37 cellular contexts compared by ENCODE assay signal in the genomic region with DNA sequence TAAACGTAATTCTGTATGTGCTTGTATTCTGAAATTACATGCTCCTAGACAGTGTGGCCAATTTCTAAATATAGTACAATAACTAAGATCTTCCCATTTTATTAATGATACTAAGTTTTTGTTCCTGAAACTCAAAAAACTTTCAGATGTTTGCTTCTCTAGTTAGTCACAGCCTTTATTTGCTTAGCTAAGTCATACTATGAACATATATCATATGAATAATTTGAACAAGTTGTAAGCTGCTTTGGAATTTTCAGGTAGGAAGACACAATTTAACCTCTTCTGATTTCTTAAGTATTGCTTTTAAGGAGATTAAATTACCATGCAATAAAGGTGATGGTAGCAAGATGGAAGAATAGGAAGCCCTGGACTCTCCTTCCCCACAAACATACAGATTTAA.
"Had no signal": no experiment of that assay in that cellular context is flagged by ENCODE, and none has a peak within 500 bp of the region (broad histone marks: within the 10 kb centered on the region; RNA-seq: fewer than 3 reads in every experiment).

No MANE protein-coding gene starts in this region.

- H3K27ac Mint-ChIP-seq: activated B cell treated with CpG ODN at 0.5 μM for 24 hours; activated CD4-positive, alpha-beta memory T cell treated with anti-CD3 and anti-CD28 coated beads for 36 hours; activated CD4-positive, alpha-beta T cell treated with anti-CD3 and anti-CD28 coated beads, Interleukin-2, amount 10 ng/mL, durations not matched to agents 24 days and 14 days; activated CD8-positive, alpha-beta T cell treated with anti-CD3 and anti-CD28 coated beads for 36 hours; activated naive CD4-positive, alpha-beta T cell treated with anti-CD3 and anti-CD28 coated beads, Interleukin-2, amount 10 ng/mL, durations not matched to agents 7 days and 5 days; activated naive CD4-positive, alpha-beta T cell treated with anti-CD3 and anti-CD28 coated beads, Interleukin-2, amount 50 U/mL, for 72 hours; activated naive CD8-positive, alpha-beta T cell treated with anti-CD3 and anti-CD28 coated beads for 36 hours; activated T-cell treated with anti-CD3 and anti-CD28 coated beads, Interleukin-2, amount 50 U/mL, for 72 hours; activated T-helper 1 cell treated with anti-CD3 and anti-CD28 coated beads, Interleukin-12 subunit alpha, Interleukin-12 subunit beta, Interleukin-2, Interleukin-4 antibody, amounts not matched to agents 30 ng/mL and 10 ng/mL and 1 ng/mL, durations not matched to agents 14 hours and 24 hours and 36 hours; activated T-helper 17 cell treated with anti-CD3 and anti-CD28 coated beads, Interleukin-2, amount 50 U/mL, for 72 hours; T-helper 1 cell treated with Interleukin-12 subunit alpha and Interleukin-12 subunit beta and Interleukin-4 antibody, amounts not matched to agents 30 μg/mL and 1 μg/mL, for 36 hours; T-helper 2 cell treated with Interferon-gamma antibody and Interleukin-4, amounts not matched to agents 5 μg/mL and 100 μg/mL, for 36 hours had no signal

- H3K4me1 ChIP-seq: adrenal gland, body of pancreas, breast epithelium had no signal

- H3K36me3 ChIP-seq: adrenal gland, brain microvascular endothelial cell, breast epithelium, cardiac muscle cell had no signal

- ATAC-seq: activated CD8-positive, alpha-beta T cell treated with anti-CD3 and anti-CD28 coated beads for 36 hours; activated naive CD4-positive, alpha-beta T cell treated with anti-CD3 and anti-CD28 coated beads, Interleukin-2, amount 50 U/mL, for 72 hours; activated T-cell treated with anti-CD3 and anti-CD28 coated beads, Interleukin-2, amount 50 U/mL, for 4 hours; activated T-cell treated with anti-CD3 and anti-CD28 coated beads, Interleukin-2, amount 50 U/mL, for 72 hours; activated T-helper 17 cell treated with anti-CD3 and anti-CD28 coated beads, Interleukin-2, amount 50 U/mL, for 72 hours; body of pancreas had no signal

- H3K4me3 ChIP-seq: adrenal gland, body of pancreas, breast epithelium, cardiac muscle cell had no signal

- H3K4me1 Mint-ChIP-seq: activated B cell treated with CpG ODN at 0.5 μM for 24 hours; activated CD4-positive, alpha-beta T cell treated with anti-CD3 and anti-CD28 coated beads, Interleukin-2, amount 10 ng/mL, durations not matched to agents 24 days and 14 days; activated naive CD4-positive, alpha-beta T cell treated with anti-CD3 and anti-CD28 coated beads, Interleukin-2, amount 10 ng/mL, durations not matched to agents 7 days and 5 days; activated naive CD8-positive, alpha-beta T cell treated with anti-CD3 and anti-CD28 coated beads for 36 hours; activated T-helper 17 cell treated with anti-CD3 and anti-CD28 coated beads, Interleukin-2, amount 50 U/mL, for 72 hours; central memory CD8-positive, alpha-beta T cell had no signal

- H3K27me3 ChIP-seq: adrenal gland, body of pancreas, brain microvascular endothelial cell, breast epithelium, cardiac muscle cell had no signal

- DNase-seq: activated B cell treated with CpG ODN at 0.5 μM for 24 hours; activated CD4-positive, alpha-beta memory T cell treated with anti-CD3 and anti-CD28 coated beads for 36 hours; activated CD4-positive, alpha-beta T cell treated with anti-CD3 and anti-CD28 coated beads for 4 hours; activated CD4-positive, alpha-beta T cell treated with anti-CD3 and anti-CD28 coated beads, Interleukin-2, amount 10 ng/mL, durations not matched to agents 24 days and 14 days; activated CD4-positive, alpha-beta T cell treated with anti-CD3 and anti-CD28 coated beads, Interleukin-2, amount 50 U/mL, for 1 hour; activated CD4-positive, alpha-beta T cell treated with anti-CD3 and anti-CD28 coated beads, Interleukin-2, amount 50 U/mL, for 4 hours; activated CD4-positive, CD25-positive, alpha-beta regulatory T cell treated with anti-CD3 and anti-CD28 coated beads, Interleukin-2, amount 50 U/mL, for 72 hours; activated CD8-positive, alpha-beta memory T cell treated with anti-CD3 and anti-CD28 coated beads, Interleukin-2, amount 50 U/mL, for 4 hours; activated CD8-positive, alpha-beta T cell treated with anti-CD3 and anti-CD28 coated beads for 36 hours; activated effector memory CD4-positive, alpha-beta T cell treated with anti-CD3 and anti-CD28 coated beads, Interleukin-2, amount 50 U/mL, for 16 hours; activated gamma-delta T cell treated with Interleukin-2 at 50 U/mL for 16 hours; activated naive CD4-positive, alpha-beta T cell; activated naive CD4-positive, alpha-beta T cell treated with anti-CD3 and anti-CD28 coated beads, Interleukin-2, amount 10 ng/mL, durations not matched to agents 7 days and 5 days; activated naive CD8-positive, alpha-beta T cell treated with anti-CD3 and anti-CD28 coated beads for 36 hours; activated T-cell treated with anti-CD3 and anti-CD28 coated beads for 4 hours; activated T-cell treated with anti-CD3 and anti-CD28 coated beads, Interleukin-2, amount 50 U/mL, for 1 hour; activated T-cell treated with anti-CD3 and anti-CD28 coated beads, Interleukin-2, amount 50 U/mL, for 4 hours; activated T-cell treated with anti-CD3 and anti-CD28 coated beads, Interleukin-2, amount 50 U/mL, for 72 hours; adrenal gland; amniotic stem cell; aorta; body of pancreas; brain microvascular endothelial cell; caudate nucleus; cerebellar nuclear complex; T-helper 1 cell; T-helper 2 cell; T-helper 9 cell had no signal

- H3K36me3 Mint-ChIP-seq: activated naive CD4-positive, alpha-beta T cell treated with anti-CD3 and anti-CD28 coated beads, Interleukin-2, amount 10 ng/mL, durations not matched to agents 7 days and 5 days had no signal

- H3K27ac ChIP-seq: adrenal gland, body of pancreas, brain microvascular endothelial cell, breast epithelium, cardiac muscle cell, VCaP had no signal

- H3K4me3 Mint-ChIP-seq: activated B cell treated with CpG ODN at 0.5 μM for 24 hours; activated CD4-positive, alpha-beta memory T cell treated with anti-CD3 and anti-CD28 coated beads for 36 hours; activated CD4-positive, alpha-beta T cell treated with anti-CD3 and anti-CD28 coated beads, Interleukin-2, amount 10 ng/mL, durations not matched to agents 24 days and 14 days; activated CD8-positive, alpha-beta T cell treated with anti-CD3 and anti-CD28 coated beads for 36 hours; activated naive CD4-positive, alpha-beta T cell treated with anti-CD3 and anti-CD28 coated beads, Interleukin-2, amount 10 ng/mL, durations not matched to agents 7 days and 5 days; activated naive CD8-positive, alpha-beta T cell treated with anti-CD3 and anti-CD28 coated beads for 36 hours; activated T-cell treated with anti-CD3 and anti-CD28 coated beads, Interleukin-2, amount 50 U/mL, for 4 hours; activated T-cell treated with anti-CD3 and anti-CD28 coated beads, Interleukin-2, amount 50 U/mL, for 72 hours; activated T-helper 1 cell treated with anti-CD3 and anti-CD28 coated beads, Interleukin-12 subunit alpha, Interleukin-12 subunit beta, Interleukin-2, Interleukin-4 antibody, amounts not matched to agents 30 ng/mL and 10 ng/mL and 1 ng/mL, durations not matched to agents 14 hours and 24 hours and 36 hours; activated T-helper 17 cell treated with anti-CD3 and anti-CD28 coated beads, Interleukin-2, amount 50 U/mL, for 72 hours; central memory CD8-positive, alpha-beta T cell; T-helper 1 cell treated with Interleukin-12 subunit alpha and Interleukin-12 subunit beta and Interleukin-4 antibody, amounts not matched to agents 30 μg/mL and 1 μg/mL, for 36 hours; T-helper 2 cell treated with Interferon-gamma antibody and Interleukin-4, amounts not matched to agents 5 μg/mL and 100 μg/mL, for 36 hours had no signal

- H3K9me3 Mint-ChIP-seq: activated CD4-positive, alpha-beta T cell treated with anti-CD3 and anti-CD28 coated beads, Interleukin-2, amount 10 ng/mL, durations not matched to agents 24 days and 14 days; activated naive CD4-positive, alpha-beta T cell treated with anti-CD3 and anti-CD28 coated beads, Interleukin-2, amount 10 ng/mL, durations not matched to agents 7 days and 5 days; activated T-helper 1 cell treated with anti-CD3 and anti-CD28 coated beads, Interleukin-12 subunit alpha, Interleukin-12 subunit beta, Interleukin-2, Interleukin-4 antibody, amounts not matched to agents 30 ng/mL and 10 ng/mL and 1 ng/mL, durations not matched to agents 14 hours and 24 hours and 36 hours; T-helper 1 cell treated with Interleukin-12 subunit alpha and Interleukin-12 subunit beta and Interleukin-4 antibody, amounts not matched to agents 30 μg/mL and 1 μg/mL, for 36 hours had no signal

- H3K9me3 ChIP-seq: adrenal gland had no signal
